Comparison of ENCODE assay signal across 1 cellular context in genomic region chr7:101744588-101744987, GRCh38.
TF ChIP-seq lines count a peak whose summit lies in the region.

No MANE protein-coding gene starts in this region.

TF ChIP-seq in GM23338, 12 proteins besides CTCF, POLR2A, EP300 and RAD21 (continued from another document):
- TF ChIP-seq ZNF462 (CRISPR knock-in tag; IDR thresholded peaks at IDR 0.05) (no peak), ZNF114 (CRISPR knock-in tag; IDR thresholded peaks at IDR 0.05) (no peak), CREB1 (CRISPR knock-in tag; IDR thresholded peaks at IDR 0.05; ENCODE audit: low read depth) (no peak), ZNF331 (CRISPR knock-in tag; IDR thresholded peaks at IDR 0.05; ENCODE audit: low read depth) (no peak), POLR2AphosphoS5 (IDR thresholded peaks at IDR 0.05; ENCODE audit: low read depth) (no peak)
- TF ChIP-seq, protein P1, sequence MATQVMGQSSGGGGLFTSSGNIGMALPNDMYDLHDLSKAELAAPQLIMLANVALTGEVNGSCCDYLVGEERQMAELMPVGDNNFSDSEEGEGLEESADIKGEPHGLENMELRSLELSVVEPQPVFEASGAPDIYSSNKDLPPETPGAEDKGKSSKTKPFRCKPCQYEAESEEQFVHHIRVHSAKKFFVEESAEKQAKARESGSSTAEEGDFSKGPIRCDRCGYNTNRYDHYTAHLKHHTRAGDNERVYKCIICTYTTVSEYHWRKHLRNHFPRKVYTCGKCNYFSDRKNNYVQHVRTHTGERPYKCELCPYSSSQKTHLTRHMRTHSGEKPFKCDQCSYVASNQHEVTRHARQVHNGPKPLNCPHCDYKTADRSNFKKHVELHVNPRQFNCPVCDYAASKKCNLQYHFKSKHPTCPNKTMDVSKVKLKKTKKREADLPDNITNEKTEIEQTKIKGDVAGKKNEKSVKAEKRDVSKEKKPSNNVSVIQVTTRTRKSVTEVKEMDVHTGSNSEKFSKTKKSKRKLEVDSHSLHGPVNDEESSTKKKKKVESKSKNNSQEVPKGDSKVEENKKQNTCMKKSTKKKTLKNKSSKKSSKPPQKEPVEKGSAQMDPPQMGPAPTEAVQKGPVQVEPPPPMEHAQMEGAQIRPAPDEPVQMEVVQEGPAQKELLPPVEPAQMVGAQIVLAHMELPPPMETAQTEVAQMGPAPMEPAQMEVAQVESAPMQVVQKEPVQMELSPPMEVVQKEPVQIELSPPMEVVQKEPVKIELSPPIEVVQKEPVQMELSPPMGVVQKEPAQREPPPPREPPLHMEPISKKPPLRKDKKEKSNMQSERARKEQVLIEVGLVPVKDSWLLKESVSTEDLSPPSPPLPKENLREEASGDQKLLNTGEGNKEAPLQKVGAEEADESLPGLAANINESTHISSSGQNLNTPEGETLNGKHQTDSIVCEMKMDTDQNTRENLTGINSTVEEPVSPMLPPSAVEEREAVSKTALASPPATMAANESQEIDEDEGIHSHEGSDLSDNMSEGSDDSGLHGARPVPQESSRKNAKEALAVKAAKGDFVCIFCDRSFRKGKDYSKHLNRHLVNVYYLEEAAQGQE (IDR thresholded peaks at IDR 0.05; ENCODE audit: unreplicated experiment): no peak
